Comparison of ENCODE assay signal across 16 cellular contexts in the genomic region with DNA sequence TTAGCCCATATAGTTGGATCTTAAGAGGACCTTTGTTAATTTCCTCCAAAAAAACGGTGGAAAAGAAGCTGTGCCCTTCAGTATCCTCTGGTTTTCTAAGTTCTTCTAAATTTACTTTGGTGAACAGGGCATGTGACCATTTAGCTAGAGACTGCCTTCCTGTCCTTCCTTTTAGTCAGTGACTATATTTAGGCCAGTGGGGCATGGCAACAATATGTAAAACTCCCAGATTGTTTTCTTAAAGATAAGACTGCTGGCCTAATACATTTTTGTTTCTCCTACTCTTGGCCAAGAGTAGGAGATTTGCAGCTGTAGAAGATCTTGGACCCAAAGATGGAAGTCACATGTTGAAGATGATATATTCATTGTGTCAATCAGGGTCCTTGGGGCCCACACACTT.
A peak's percentile ranks its signal among the peaks of the same experiment; 100 is the strongest.
DNase-seq lines count a peak whose midpoint lies in the region; ATAC-seq and TF ChIP-seq lines count a peak whose summit lies in the region.
"Had no signal": no experiment of that assay in that cellular context is flagged by ENCODE, and none has a peak within 500 bp of the region (broad histone marks: within the 10 kb centered on the region; RNA-seq: fewer than 3 reads in every experiment).

No MANE protein-coding gene starts in this region.

- H3K4me3 ChIP-seq in tibial artery = no peak overlapping the region
- no peak overlapping the region for H3K4me3 ChIP-seq in dorsolateral prefrontal cortex

- TF ChIP-seq CTCF in tibial artery (IDR thresholded peaks at IDR 0.05) (no peak), dorsolateral prefrontal cortex (IDR thresholded peaks at IDR 0.05 in 54 of 56, conservative IDR thresholded peaks at IDR 0.05 in 2 of 56; ENCODE audit: low read depth in 1 of 56, partially characterized antibody in 56 of 56) (no peak)

- H3K4me1 ChIP-seq in tibial artery = peaks cover 0 to 48% (median 7%) of the 10 kb centered on the region in 4 donors

- H3K27me3 ChIP-seq in tibial artery (no peaks in the 10 kb centered on the region), dorsolateral prefrontal cortex (no peaks in the 10 kb centered on the region)

- DNase-seq in astrocyte of the hippocampus (ENCODE audit: low read depth, low spot score) = peak; percentile 14
- DNase-seq in dermis blood vessel endothelial cell = peak; percentile 46
- peak; percentile 13 for DNase-seq in left kidney (ENCODE audit: low read depth, low spot score)
- no peak for DNase-seq in tibial artery
- no peak for DNase-seq in dorsolateral prefrontal cortex
- DNase-seq in cerebellar nuclear complex (lab: John Stamatoyannopoulos, UW) = no peak
- DNase-seq in ecto neural progenitor cell (ENCODE audit: low spot score) = no peak
- DNase-seq: CD8-positive, alpha-beta memory T cell; DND-41; GF-D8; Karpas-422; NCI-H1417 treated with DMSO at 0.1 percent for 48 hours; NCI-H2081; NCI-H345; NCI-H526 treated with DMSO at 0.1 percent for 48 hours had no signal

- intact Hi-C loops in tibial artery (cut with DNase I; ENCODE audit: low total_unique reads) (no loop called here), dorsolateral prefrontal cortex (cut with DNase I) (no loop called here)

- no peak for ATAC-seq in HG02970 (IDR thresholded peaks at IDR 0.05; ENCODE audit: low FRiP score, unreplicated experiment)

- no peaks in the 10 kb centered on the region for H3K36me3 ChIP-seq in tibial artery

- H3K27ac ChIP-seq in tibial artery (peak overlapping the region; percentile 61 to 64), dorsolateral prefrontal cortex (no peak overlapping the region)

- H3K9me3 ChIP-seq in tibial artery = no peaks in the 10 kb centered on the region

Comparison
In these comparisons a context has a peak if more than half of its experiments do, and no peak if none do; other contexts are left out.
1. DNase-seq: peak in astrocyte of the hippocampus (single experiment), dermis blood vessel endothelial cell (single experiment) and left kidney (single experiment); none in tibial artery (0 of 2), dorsolateral prefrontal cortex (0 of 10), cerebellar nuclear complex (0 of 2) and ecto neural progenitor cell (single experiment).
2. H3K27ac ChIP-seq: peak in tibial artery (2 of 2); none in dorsolateral prefrontal cortex (0 of 59).